ENCODE assay signal across 17 cellular contexts in the genomic region with DNA sequence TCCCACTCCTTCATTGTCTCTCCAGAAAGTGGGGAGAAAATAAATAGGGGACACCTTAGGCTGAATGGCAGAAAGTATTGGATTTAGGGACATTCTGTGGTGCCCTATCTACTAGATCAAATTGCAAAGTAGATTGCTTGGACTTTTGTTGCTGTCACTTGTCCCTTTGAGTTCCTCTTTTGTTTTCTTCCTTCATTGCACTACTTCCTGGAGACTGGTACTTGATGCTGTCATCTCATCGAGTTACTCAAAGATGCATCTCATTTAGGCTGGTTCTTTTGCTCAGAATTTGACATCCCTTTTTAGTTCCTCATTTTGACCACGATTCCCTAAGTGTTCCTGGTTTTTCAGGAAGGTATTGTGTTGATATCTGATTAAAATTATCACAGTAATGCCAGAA.
"Had no signal": no experiment of that assay in that cellular context is flagged by ENCODE, and none has a peak within 500 bp of the region (broad histone marks: within the 10 kb centered on the region; RNA-seq: fewer than 3 reads in every experiment).

No MANE protein-coding gene starts in this region.

- H3K27ac ChIP-seq: brain microvascular endothelial cell, right atrium auricular region, skin epidermis, stomach, thoracic aorta had no signal

- H3K27me3 ChIP-seq: brain microvascular endothelial cell, right atrium auricular region, stomach had no signal

- H3K4me3 ChIP-seq: right atrium auricular region, skin epidermis, stomach, thoracic aorta had no signal

- DNase-seq: activated CD4-positive, alpha-beta T cell treated with anti-CD3 and anti-CD28 coated beads for 1 hour; activated CD4-positive, alpha-beta T cell treated with anti-CD3 and anti-CD28 coated beads, Interleukin-2, amount 50 U/mL, for 48 hours; activated CD8-positive, alpha-beta memory T cell treated with anti-CD3 and anti-CD28 coated beads, Interleukin-2, amount 10 ng/mL, durations not matched to agents 7 days and 5 days; activated effector memory CD4-positive, alpha-beta T cell treated with Interleukin-2 at 50 U/mL for 16 hours; activated T-cell treated with anti-CD3 and anti-CD28 coated beads, Interleukin-2, amount 50 U/mL, for 24 hours; amniotic stem cell; brain microvascular endothelial cell; erythroblast; immature natural killer cell; naive thymus-derived CD8-positive, alpha-beta T cell; nucleus accumbens; stimulated activated CD4-positive, alpha-beta T cell treated with anti-CD3 and anti-CD28 coated beads, Interleukin-4, amount 100 ng/mL, for 4 hours; stomach had no signal

- ATAC-seq: activated CD8-positive, alpha-beta memory T cell treated with anti-CD3 and anti-CD28 coated beads, Interleukin-2, amount 10 ng/mL, durations not matched to agents 7 days and 5 days; activated naive CD4-positive, alpha-beta T cell treated with anti-CD3 and anti-CD28 coated beads, Interleukin-2, amount 50 U/mL, for 72 hours; naive thymus-derived CD8-positive, alpha-beta T cell had no signal

- H3K4me1 ChIP-seq: right atrium auricular region, stomach had no signal

- H3K36me3 ChIP-seq: brain microvascular endothelial cell, right atrium auricular region, stomach, thoracic aorta had no signal

- H3K9me3 ChIP-seq: right atrium auricular region, stomach, thoracic aorta had no signal
